Comparison of ENCODE assay signal across 6 cellular contexts in the genomic region with DNA sequence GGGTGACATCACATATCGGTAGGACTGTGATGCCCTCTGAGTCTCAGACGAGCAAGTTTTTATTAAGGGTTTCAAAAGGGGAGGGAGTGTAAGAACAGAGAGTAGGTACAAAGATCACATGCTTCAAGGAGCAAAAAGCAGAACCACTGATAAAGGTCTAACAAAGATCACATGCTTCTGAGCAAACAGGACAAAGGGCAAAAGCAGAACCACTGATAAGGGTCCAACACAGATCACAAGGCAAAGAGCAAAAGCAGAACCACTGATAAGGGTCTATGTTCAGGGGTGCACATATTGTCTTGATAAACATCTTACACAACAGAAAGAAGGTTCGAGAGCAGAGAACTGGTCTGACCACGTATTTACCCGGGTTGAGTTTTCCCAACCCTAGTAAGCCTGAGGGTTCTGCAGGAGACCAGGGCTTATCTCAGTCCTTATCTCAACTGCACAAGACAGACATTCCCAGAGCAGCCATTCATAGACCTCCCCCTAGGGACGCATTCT.
DNase-seq lines count a peak whose midpoint lies in the region; ATAC-seq, FAIRE-seq and TF ChIP-seq lines count a peak whose summit lies in the region.
"Not testable (repeated sequence)": the region's sequence is repeated elsewhere in the genome, so short reads cannot be mapped to it uniquely, and the experiment has no call there.

No MANE protein-coding gene starts in this region.

- not testable (repeated sequence) for H3K36me3 ChIP-seq in Caco-2 (ENCODE audit: control insufficient read depth, insufficient read depth, low read length); liver (ENCODE audit: control insufficient read depth in 4 of 4, insufficient read depth in 3 of 4, low read depth in 1 of 4, low read length in 3 of 4); small intestine (ENCODE audit: control insufficient read depth in 2 of 2, insufficient read depth in 2 of 2, low read length in 2 of 2)

- not testable (repeated sequence) for H3K27ac ChIP-seq in liver (ENCODE audit: low read depth in 1 of 2, low read length in 2 of 2); small intestine (ENCODE audit: low read depth in 1 of 2, low read length in 1 of 2)

- not testable (repeated sequence) for H3K4me3 Mint-ChIP-seq in Caco-2 (ENCODE audit: unreplicated experiment)

- intact Hi-C loops in Caco-2 (cut with micrococcal nuclease; ENCODE audit: unreplicated experiment) = loop anchor here (5.0 kb wide), 2 partner anchors 246 to 946 kb away; no protein-coding TSS in a partner anchor

- peaks cover 39% of the 10 kb centered on the region for H3K36me3 Mint-ChIP-seq in Caco-2 (ENCODE audit: insufficient read depth, unreplicated experiment)

- H3K27me3 Mint-ChIP-seq in Caco-2 (ENCODE audit: insufficient read depth, unreplicated experiment) = not testable (repeated sequence)

- ATAC-seq in left lobe of liver = peak; percentile 10

- DNase-seq in Caco-2 = peak; percentile 81 to 84
- peak; percentile 9 for DNase-seq in OCI-M1 (lab: John Stamatoyannopoulos, UW)
- DNase-seq in left lobe of liver (ENCODE audit: low spot score) = not testable (repeated sequence)
- peak; percentile 13 for DNase-seq in mucosa of gallbladder (ENCODE audit: low spot score)
- peak; percentile 7 for DNase-seq in small intestine

- H3K4me1 Mint-ChIP-seq in Caco-2 (ENCODE audit: low read depth, unreplicated experiment) = peaks cover 14% of the 10 kb centered on the region

- peaks cover 55% of the 10 kb centered on the region for H3K9me3 ChIP-seq in Caco-2
- H3K9me3 ChIP-seq in liver (ENCODE audit: control insufficient read depth in 4 of 4, low read length in 3 of 4) = peaks cover 0 to 18% (median 8%) of the 10 kb centered on the region in 4 donors
- not testable (repeated sequence) for H3K9me3 ChIP-seq in small intestine (ENCODE audit: control insufficient read depth, low read depth)

- not testable (repeated sequence) for TF ChIP-seq RAD21 in liver (IDR thresholded peaks at IDR 0.05)

- CTCF ChIA-PET in Caco-2 (lab: Charles Lee) = not testable (repeated sequence)

- FAIRE-seq in small intestine (lab: Jason Lieb, UNC) = not testable (repeated sequence)

- peaks cover 62% of the 10 kb centered on the region for H3K9me3 Mint-ChIP-seq in Caco-2 (ENCODE audit: unreplicated experiment)

- peak overlapping the region; percentile 49 for H3K27ac Mint-ChIP-seq in Caco-2 (ENCODE audit: unreplicated experiment)

- not testable (repeated sequence) for H3K27me3 ChIP-seq in Caco-2 (replicated peaks; ENCODE audit: control insufficient read depth, insufficient read depth, low read length); liver (ENCODE audit: control insufficient read depth in 4 of 4, insufficient read depth in 4 of 4, low read length in 3 of 4); small intestine (ENCODE audit: control insufficient read depth in 2 of 2, insufficient read depth in 2 of 2, low read length in 2 of 2)

- H3K4me3 ChIP-seq in Caco-2 (ENCODE audit: low read depth, low read length); liver (ENCODE audit: low read depth in 1 of 3, low read length in 3 of 3); small intestine (ENCODE audit: low read depth in 1 of 2, low read length in 2 of 2): not testable (repeated sequence)

- POLR2A ChIA-PET in Caco-2 (lab: Charles Lee) = not testable (repeated sequence)

- TF ChIP-seq CTCF in Caco-2 (IDR thresholded peaks at IDR 0.05; ENCODE audit: insufficient read depth in 1 of 2, low read depth in 1 of 2, low read length in 1 of 2, severe bottlenecking in 1 of 2, unreplicated experiment in 1 of 2); liver (IDR thresholded peaks at IDR 0.05; ENCODE audit: low read depth, low read length, missing input control): not testable (repeated sequence)

- 52% methylated on average over 6 of the region's 6 CpGs for WGBS in liver
- 54 to 67% (median 57%) methylated on average over 6 of the region's 6 CpGs for WGBS in small intestine, 3 donors

- not testable (repeated sequence) for H3K9ac ChIP-seq in liver (ENCODE audit: low read depth in 1 of 2, low read length in 2 of 2)

- H3K4me1 ChIP-seq in Caco-2 = peaks cover 37% of the 10 kb centered on the region
- peaks cover 0 to 10% (median 2%) of the 10 kb centered on the region in 4 donors for H3K4me1 ChIP-seq in liver (ENCODE audit: control insufficient read depth in 4 of 4, insufficient read depth in 4 of 4, low read length in 3 of 4)
- not testable (repeated sequence) for H3K4me1 ChIP-seq in small intestine (ENCODE audit: control insufficient read depth in 2 of 2, insufficient read depth in 1 of 2, low read depth in 1 of 2, low read length in 1 of 2)

- not testable (repeated sequence) for BruUV-seq in Caco-2 (replicated peaks; lab: Mats Ljungman, UMichigan)

TF ChIP-seq in liver, 16 proteins besides CTCF, POLR2A, EP300 and RAD21:
- TF ChIP-seq RXRA (IDR thresholded peaks at IDR 0.05) (peak in 1 of 2 donors; percentile 66), JUND (IDR thresholded peaks at IDR 0.05) (peak in 1 of 2 donors; percentile 22), HNF4A (conservative IDR thresholded peaks at IDR 0.05) (peak; percentile 55 to 85), FOXA2 (IDR thresholded peaks at IDR 0.05) (peak; percentile 8)
- TF ChIP-seq, protein P1, sequence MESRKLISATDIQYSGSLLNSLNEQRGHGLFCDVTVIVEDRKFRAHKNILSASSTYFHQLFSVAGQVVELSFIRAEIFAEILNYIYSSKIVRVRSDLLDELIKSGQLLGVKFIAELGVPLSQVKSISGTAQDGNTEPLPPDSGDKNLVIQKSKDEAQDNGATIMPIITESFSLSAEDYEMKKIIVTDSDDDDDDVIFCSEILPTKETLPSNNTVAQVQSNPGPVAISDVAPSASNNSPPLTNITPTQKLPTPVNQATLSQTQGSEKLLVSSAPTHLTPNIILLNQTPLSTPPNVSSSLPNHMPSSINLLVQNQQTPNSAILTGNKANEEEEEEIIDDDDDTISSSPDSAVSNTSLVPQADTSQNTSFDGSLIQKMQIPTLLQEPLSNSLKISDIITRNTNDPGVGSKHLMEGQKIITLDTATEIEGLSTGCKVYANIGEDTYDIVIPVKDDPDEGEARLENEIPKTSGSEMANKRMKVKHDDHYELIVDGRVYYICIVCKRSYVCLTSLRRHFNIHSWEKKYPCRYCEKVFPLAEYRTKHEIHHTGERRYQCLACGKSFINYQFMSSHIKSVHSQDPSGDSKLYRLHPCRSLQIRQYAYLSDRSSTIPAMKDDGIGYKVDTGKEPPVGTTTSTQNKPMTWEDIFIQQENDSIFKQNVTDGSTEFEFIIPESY (IDR thresholded peaks at IDR 0.05) = peak; percentile 28
TF ChIP-seq in liver: peak in this region for 5; not testable (repeated sequence) for 11.
